In genomic region chr13:61039302-61039701, GRCh38 we compare ENCODE assay signal across 37 cellular contexts.
"Had no signal": no experiment of that assay in that cellular context is flagged by ENCODE, and none has a peak within 500 bp of the region (broad histone marks: within the 10 kb centered on the region; RNA-seq: fewer than 3 reads in every experiment).

No MANE protein-coding gene starts in this region.

- H3K9me3 Mint-ChIP-seq: activated CD4-positive, alpha-beta memory T cell treated with anti-CD3 and anti-CD28 coated beads for 36 hours had no signal

- H3K4me3 Mint-ChIP-seq: activated B cell treated with CpG ODN at 0.5 μM for 24 hours; activated CD4-positive, alpha-beta memory T cell treated with anti-CD3 and anti-CD28 coated beads for 36 hours; activated CD4-positive, alpha-beta T cell treated with anti-CD3 and anti-CD28 coated beads, Interleukin-2, amount 10 ng/mL, durations not matched to agents 24 days and 14 days; activated CD8-positive, alpha-beta T cell treated with anti-CD3 and anti-CD28 coated beads for 36 hours; activated naive CD4-positive, alpha-beta T cell treated with anti-CD3 and anti-CD28 coated beads for 36 hours; activated naive CD8-positive, alpha-beta T cell treated with anti-CD3 and anti-CD28 coated beads for 36 hours; activated T-cell treated with anti-CD3 and anti-CD28 coated beads, Interleukin-2, amount 50 U/mL, for 4 hours; activated T-cell treated with anti-CD3 and anti-CD28 coated beads, Interleukin-2, amount 50 U/mL, for 72 hours; activated T-helper 1 cell treated with anti-CD3 and anti-CD28 coated beads, Interleukin-12 subunit alpha, Interleukin-12 subunit beta, Interleukin-2, Interleukin-4 antibody, amounts not matched to agents 30 ng/mL and 10 ng/mL and 1 ng/mL, durations not matched to agents 14 hours and 24 hours and 36 hours; activated T-helper 17 cell treated with anti-CD3 and anti-CD28 coated beads, Interleukin-2, amount 50 U/mL, for 72 hours; central memory CD8-positive, alpha-beta T cell; T-helper 1 cell treated with Interleukin-12 subunit alpha and Interleukin-12 subunit beta and Interleukin-4 antibody, amounts not matched to agents 30 μg/mL and 1 μg/mL, for 36 hours; T-helper 2 cell treated with Interferon-gamma antibody and Interleukin-4, amounts not matched to agents 5 μg/mL and 100 μg/mL, for 36 hours had no signal

- H3K4me1 Mint-ChIP-seq: activated B cell treated with CpG ODN at 0.5 μM for 24 hours; activated CD4-positive, alpha-beta T cell treated with anti-CD3 and anti-CD28 coated beads, Interleukin-2, amount 10 ng/mL, durations not matched to agents 24 days and 14 days; activated naive CD8-positive, alpha-beta T cell treated with anti-CD3 and anti-CD28 coated beads for 36 hours; activated T-helper 17 cell treated with anti-CD3 and anti-CD28 coated beads, Interleukin-2, amount 50 U/mL, for 72 hours; central memory CD8-positive, alpha-beta T cell had no signal

- H3K27me3 ChIP-seq: ascending aorta, body of pancreas, brain microvascular endothelial cell, breast epithelium had no signal

- FAIRE-seq: TTC549 had no signal

- H3K4me1 ChIP-seq: ascending aorta, body of pancreas, breast epithelium had no signal

- ATAC-seq: activated CD8-positive, alpha-beta T cell treated with anti-CD3 and anti-CD28 coated beads for 36 hours; activated naive CD4-positive, alpha-beta T cell treated with anti-CD3 and anti-CD28 coated beads, Interleukin-2, amount 50 U/mL, for 72 hours; activated T-cell treated with anti-CD3 and anti-CD28 coated beads, Interleukin-2, amount 50 U/mL, for 4 hours; activated T-cell treated with anti-CD3 and anti-CD28 coated beads, Interleukin-2, amount 50 U/mL, for 72 hours; activated T-helper 17 cell treated with anti-CD3 and anti-CD28 coated beads, Interleukin-2, amount 50 U/mL, for 72 hours; body of pancreas had no signal

- H3K36me3 Mint-ChIP-seq: activated CD4-positive, alpha-beta memory T cell treated with anti-CD3 and anti-CD28 coated beads for 36 hours; activated naive CD4-positive, alpha-beta T cell treated with anti-CD3 and anti-CD28 coated beads, Interleukin-2, amount 50 U/mL, for 72 hours; activated naive CD8-positive, alpha-beta T cell treated with anti-CD3 and anti-CD28 coated beads for 36 hours had no signal

- H3K27ac ChIP-seq: ascending aorta, body of pancreas, brain microvascular endothelial cell, breast epithelium, VCaP had no signal

- H3K27ac Mint-ChIP-seq: activated B cell treated with CpG ODN at 0.5 μM for 24 hours; activated CD4-positive, alpha-beta memory T cell treated with anti-CD3 and anti-CD28 coated beads for 36 hours; activated CD4-positive, alpha-beta T cell treated with anti-CD3 and anti-CD28 coated beads, Interleukin-2, amount 10 ng/mL, durations not matched to agents 24 days and 14 days; activated CD8-positive, alpha-beta T cell treated with anti-CD3 and anti-CD28 coated beads for 36 hours; activated naive CD4-positive, alpha-beta T cell treated with anti-CD3 and anti-CD28 coated beads for 36 hours; activated naive CD4-positive, alpha-beta T cell treated with anti-CD3 and anti-CD28 coated beads, Interleukin-2, amount 50 U/mL, for 72 hours; activated naive CD8-positive, alpha-beta T cell treated with anti-CD3 and anti-CD28 coated beads for 36 hours; activated T-cell treated with anti-CD3 and anti-CD28 coated beads, Interleukin-2, amount 50 U/mL, for 72 hours; activated T-helper 1 cell treated with anti-CD3 and anti-CD28 coated beads, Interleukin-12 subunit alpha, Interleukin-12 subunit beta, Interleukin-2, Interleukin-4 antibody, amounts not matched to agents 30 ng/mL and 10 ng/mL and 1 ng/mL, durations not matched to agents 14 hours and 24 hours and 36 hours; activated T-helper 17 cell treated with anti-CD3 and anti-CD28 coated beads, Interleukin-2, amount 50 U/mL, for 72 hours; T-helper 1 cell treated with Interleukin-12 subunit alpha and Interleukin-12 subunit beta and Interleukin-4 antibody, amounts not matched to agents 30 μg/mL and 1 μg/mL, for 36 hours; T-helper 2 cell treated with Interferon-gamma antibody and Interleukin-4, amounts not matched to agents 5 μg/mL and 100 μg/mL, for 36 hours had no signal

- H3K36me3 ChIP-seq: ascending aorta, brain microvascular endothelial cell, breast epithelium had no signal

- H3K9me3 ChIP-seq: ascending aorta, body of pancreas, breast epithelium had no signal

- DNase-seq: activated B cell treated with CpG ODN at 0.5 μM for 24 hours; activated CD4-positive, alpha-beta memory T cell treated with anti-CD3 and anti-CD28 coated beads for 36 hours; activated CD4-positive, alpha-beta T cell treated with anti-CD3 and anti-CD28 coated beads for 4 hours; activated CD4-positive, alpha-beta T cell treated with anti-CD3 and anti-CD28 coated beads, Interleukin-2, amount 10 ng/mL, durations not matched to agents 24 days and 14 days; activated CD4-positive, alpha-beta T cell treated with anti-CD3 and anti-CD28 coated beads, Interleukin-2, amount 50 U/mL, for 1 hour; activated CD4-positive, alpha-beta T cell treated with anti-CD3 and anti-CD28 coated beads, Interleukin-2, amount 50 U/mL, for 4 hours; activated CD4-positive, CD25-positive, alpha-beta regulatory T cell treated with anti-CD3 and anti-CD28 coated beads, Interleukin-2, amount 50 U/mL, for 72 hours; activated CD8-positive, alpha-beta memory T cell treated with anti-CD3 and anti-CD28 coated beads, Interleukin-2, amount 50 U/mL, for 4 hours; activated CD8-positive, alpha-beta T cell treated with anti-CD3 and anti-CD28 coated beads for 36 hours; activated effector memory CD4-positive, alpha-beta T cell treated with anti-CD3 and anti-CD28 coated beads, Interleukin-2, amount 50 U/mL, for 16 hours; activated gamma-delta T cell treated with Interleukin-2 at 50 U/mL for 16 hours; activated naive CD4-positive, alpha-beta T cell; activated naive CD4-positive, alpha-beta T cell treated with anti-CD3 and anti-CD28 coated beads for 36 hours; activated naive CD4-positive, alpha-beta T cell treated with anti-CD3 and anti-CD28 coated beads, Interleukin-2, amount 50 U/mL, for 16 hours; activated naive CD8-positive, alpha-beta T cell treated with anti-CD3 and anti-CD28 coated beads for 36 hours; activated T-cell treated with anti-CD3 and anti-CD28 coated beads for 4 hours; activated T-cell treated with anti-CD3 and anti-CD28 coated beads, Interleukin-2, amount 50 U/mL, for 1 hour; activated T-cell treated with anti-CD3 and anti-CD28 coated beads, Interleukin-2, amount 50 U/mL, for 4 hours; activated T-cell treated with anti-CD3 and anti-CD28 coated beads, Interleukin-2, amount 50 U/mL, for 72 hours; amygdala; anterior cingulate cortex; body of pancreas; brain microvascular endothelial cell; cerebellar nuclear complex; T-helper 1 cell; T-helper 2 cell; T-helper 9 cell had no signal

- H3K4me3 ChIP-seq: ascending aorta, body of pancreas, breast epithelium had no signal

- H3K27me3 Mint-ChIP-seq: activated B cell treated with CpG ODN at 0.5 μM for 24 hours; activated CD4-positive, alpha-beta memory T cell treated with anti-CD3 and anti-CD28 coated beads for 36 hours; activated CD4-positive, alpha-beta T cell treated with anti-CD3 and anti-CD28 coated beads, Interleukin-2, amount 10 ng/mL, durations not matched to agents 24 days and 14 days; activated CD8-positive, alpha-beta T cell treated with anti-CD3 and anti-CD28 coated beads for 36 hours; activated naive CD8-positive, alpha-beta T cell treated with anti-CD3 and anti-CD28 coated beads for 36 hours; activated T-helper 17 cell treated with anti-CD3 and anti-CD28 coated beads, Interleukin-2, amount 50 U/mL, for 72 hours; central memory CD8-positive, alpha-beta T cell had no signal
